In genomic region chr7:133082390-133082766, GRCh38 we compare ENCODE assay signal across 8 cellular contexts. TPM values are rescaled to one million over a fixed set of nuclear protein-coding genes. Genes with fewer than 3 reads are reported as not detected.
A peak's percentile ranks its signal among the peaks of the same experiment; 100 is the strongest.
DNase-seq lines count a peak whose midpoint lies in the region; ATAC-seq, FAIRE-seq and TF ChIP-seq lines count a peak whose summit lies in the region.

No MANE protein-coding gene starts in this region.

- H2BK12ac ChIP-seq in neuronal stem cell (ENCODE audit: low read length), result no peak overlapping the region

- H3K36me3 ChIP-seq in CD8-positive, alpha-beta T cell (ENCODE audit: insufficient read depth, low read length), result no peaks in the 10 kb centered on the region
- H3K36me3 ChIP-seq in astrocyte (ENCODE audit: insufficient read depth, low read length), result no peaks in the 10 kb centered on the region
- peaks cover 0 to 26% of the 10 kb centered on the region in 2 donors for H3K36me3 ChIP-seq in neuronal stem cell (replicated peaks in 1 of 2; ENCODE audit: control insufficient read depth in 2 of 2, insufficient read depth in 2 of 2, low read length in 2 of 2)

- H3K4me2 ChIP-seq in astrocyte (ENCODE audit: low read length) (peak overlapping the region; percentile 46), neuronal stem cell (ENCODE audit: insufficient read depth, low read length, poor library complexity, severe bottlenecking) (no peak overlapping the region)

- intact Hi-C loops in CD8-positive, alpha-beta T cell (cut with DNase I, micrococcal nuclease), result loop anchor here (1.0 to 10.0 kb wide), 7 partner anchors 171 to 1905 kb away; partner anchors contain the start of genes AGBL3 (in 1 of the 2), BPGM (in 1 of the 2), EXOC4 (in 1 of the 2) and LRGUK (in 1 of the 2)

- FAIRE-seq in astrocyte (lab: Jason Lieb, UNC) (no peak), RCC 7860 (lab: Jason Lieb, UNC) (no peak)

- peaks cover 16% of the 10 kb centered on the region for H3K4me1 ChIP-seq in CD8-positive, alpha-beta T cell (ENCODE audit: insufficient read depth, low read length)
- H3K4me1 ChIP-seq in astrocyte (ENCODE audit: insufficient read depth, low read length) (no peaks in the 10 kb centered on the region), neuronal stem cell (ENCODE audit: control insufficient read depth in 2 of 2, insufficient read depth in 1 of 2, low read depth in 1 of 2, low read length in 2 of 2) (peaks cover 0 to 7% of the 10 kb centered on the region in 2 donors)

- peak overlapping the region; percentile 84 for H2AFZ ChIP-seq in astrocyte (ENCODE audit: low read depth, low read length)
- peak overlapping the region; percentile 88 for H2AFZ ChIP-seq in neuronal stem cell (ENCODE audit: low read length)

- peaks cover 18% of the 10 kb centered on the region for H3K36me3 Mint-ChIP-seq in CD8-positive, alpha-beta T cell
- H3K36me3 Mint-ChIP-seq in astrocyte (ENCODE audit: low read depth, unreplicated experiment), result no peaks in the 10 kb centered on the region

- H3K79me1 ChIP-seq in neuronal stem cell (ENCODE audit: low read depth, low read length), result peaks cover 8% of the 10 kb centered on the region

- no peak overlapping the region for H3K4ac ChIP-seq in neuronal stem cell (ENCODE audit: low read length)

- no peak overlapping the region for H4K8ac ChIP-seq in neuronal stem cell (ENCODE audit: low read depth, low read length)

- no peak overlapping the region for H4K91ac ChIP-seq in neuronal stem cell (ENCODE audit: low read depth, low read length, poor library complexity)

- CTCF ChIA-PET in CD8-positive, alpha-beta T cell (lab: Charles Lee), result interaction anchor here (1.1 kb wide), 1 partner anchor 171 kb away, joined by 3 read pairs; the partner anchor contains the start of gene EXOC4

- no peak overlapping the region for H3K4me3 ChIP-seq in CD8-positive, alpha-beta T cell (ENCODE audit: low read depth, low read length)
- no peak overlapping the region for H3K4me3 ChIP-seq in astrocyte (ENCODE audit: insufficient read depth, low read depth, low read length)
- H3K4me3 ChIP-seq in neuronal stem cell (ENCODE audit: low read length in 2 of 2), result peak overlapping the region in 1 of 2 donors; percentile 3

- H3K27me3 ChIP-seq in CD8-positive, alpha-beta T cell (ENCODE audit: insufficient read depth, low read length), result no peaks in the 10 kb centered on the region
- H3K27me3 ChIP-seq in astrocyte (ENCODE audit: insufficient read depth, low read length) (no peaks in the 10 kb centered on the region), neuronal stem cell (ENCODE audit: control insufficient read depth in 3 of 3, insufficient read depth in 3 of 3, low read depth in 1 of 3, low read length in 3 of 3) (no peaks in the 10 kb centered on the region)

- H3K4me1 Mint-ChIP-seq in CD8-positive, alpha-beta T cell (ENCODE audit: low read depth), result peaks cover 28% of the 10 kb centered on the region
- peaks cover 15% of the 10 kb centered on the region for H3K4me1 Mint-ChIP-seq in astrocyte (ENCODE audit: low read depth, unreplicated experiment)

- peaks cover 45% of the 10 kb centered on the region for H3K79me2 ChIP-seq in astrocyte (ENCODE audit: insufficient read depth, low read length)

- no peaks in the 10 kb centered on the region for H3K9me3 Mint-ChIP-seq in CD8-positive, alpha-beta T cell
- H3K9me3 Mint-ChIP-seq in astrocyte (ENCODE audit: unreplicated experiment), result no peaks in the 10 kb centered on the region

- H3K27ac Mint-ChIP-seq in CD8-positive, alpha-beta T cell, result peak overlapping the region; percentile 96
- peak overlapping the region; percentile 75 for H3K27ac Mint-ChIP-seq in astrocyte (ENCODE audit: unreplicated experiment)

- no peak overlapping the region for H2BK5ac ChIP-seq in neuronal stem cell (ENCODE audit: low read length)

- H2BK15ac ChIP-seq in neuronal stem cell (ENCODE audit: low read length), result no peak overlapping the region

- H3K18ac ChIP-seq in neuronal stem cell (ENCODE audit: low read length), result no peak overlapping the region

- H2AK5ac ChIP-seq in neuronal stem cell (ENCODE audit: low read depth, low read length), result no peak overlapping the region

- no CpG with 5 or more reads among the region's 3 CpGs for WGBS in neuronal stem cell (ENCODE audit: extremely low coverage in 2 of 2, insufficient read length in 2 of 2, insufficient replicate concordance in 1 of 2), 2 donors

- peaks cover 3% of the 10 kb centered on the region for H3K27me3 Mint-ChIP-seq in CD8-positive, alpha-beta T cell (ENCODE audit: low read depth)
- H3K27me3 Mint-ChIP-seq in astrocyte (ENCODE audit: low read depth, unreplicated experiment), result no peaks in the 10 kb centered on the region

- no peak for ATAC-seq in CD8-positive, alpha-beta T cell
- peak; percentile 1 for ATAC-seq in HG03064 (IDR thresholded peaks at IDR 0.05; ENCODE audit: low read depth, unreplicated experiment)
- no peak for ATAC-seq in GM21381 (IDR thresholded peaks at IDR 0.05; ENCODE audit: unreplicated experiment)
- no peak for ATAC-seq in esophagus mucosa

- H3K14ac ChIP-seq in neuronal stem cell (ENCODE audit: low read length), result no peak overlapping the region

- H3K9me3 ChIP-seq in CD8-positive, alpha-beta T cell (ENCODE audit: low read length), result no peaks in the 10 kb centered on the region
- H3K9me3 ChIP-seq in astrocyte (ENCODE audit: insufficient read depth, low read depth, low read length), result no peaks in the 10 kb centered on the region
- H3K9me3 ChIP-seq in neuronal stem cell (replicated peaks in 1 of 2; ENCODE audit: control insufficient read depth in 2 of 2, insufficient read depth in 1 of 2, low read depth in 1 of 2, low read length in 2 of 2), result no peaks in the 10 kb centered on the region

- peaks cover 30% of the 10 kb centered on the region for H4K20me1 ChIP-seq in astrocyte (ENCODE audit: insufficient read depth, low read length)

- no peak for TF ChIP-seq CTCF in CD8-positive, alpha-beta T cell (IDR thresholded peaks at IDR 0.05)
- TF ChIP-seq CTCF in astrocyte (IDR thresholded peaks at IDR 0.05; ENCODE audit: insufficient read depth, low read depth, low read length), result no peak

- H3K27ac ChIP-seq in CD8-positive, alpha-beta T cell (ENCODE audit: low read depth, low read length), result peak overlapping the region; percentile 92
- H3K27ac ChIP-seq in astrocyte (ENCODE audit: low read depth, low read length) (no peak overlapping the region), neuronal stem cell (replicated peaks; ENCODE audit: low read length) (no peak overlapping the region)

- POLR2A ChIA-PET in CD8-positive, alpha-beta T cell (lab: Charles Lee), result interaction anchor here (1.0 to 1.1 kb wide), 2 partner anchors 102 to 170 kb away, joined by 3 read pairs; partner anchors contain the start of gene EXOC4

- no peak overlapping the region for H2BK120ac ChIP-seq in neuronal stem cell (ENCODE audit: low read depth, low read length)

- DNase-seq in CD8-positive, alpha-beta T cell, result no peak
- DNase-seq in astrocyte (ENCODE audit: low read depth) (no peak), neuronal stem cell (ENCODE audit: low spot score) (no peak), RCC 7860 (ENCODE audit: low spot score) (no peak), AML-193 (lab: John Stamatoyannopoulos, UW) (no peak)

- H3K23ac ChIP-seq in neuronal stem cell (ENCODE audit: low read depth, low read length, poor library complexity), result no peak overlapping the region

- peak overlapping the region; percentile 92 for H3K4me3 Mint-ChIP-seq in CD8-positive, alpha-beta T cell
- H3K4me3 Mint-ChIP-seq in astrocyte (ENCODE audit: unreplicated experiment), result peak overlapping the region; percentile 99

- H3K9ac ChIP-seq in astrocyte (ENCODE audit: low read length) (no peak overlapping the region), neuronal stem cell (ENCODE audit: low read depth, low read length, poor library complexity) (no peak overlapping the region)

RNA-seq across cellular contexts. Expression of gene CHCHD3, which starts 0.5 kb away (rescaled TPM):
- 10 to 100 TPM; 19.0 to 20.4 TPM for total RNA-seq in CD8-positive, alpha-beta T cell
- total RNA-seq in astrocyte (58.8 and 63.1 TPM in 2 replicates), esophagus mucosa (33.1 TPM)
- 87.8 TPM for polyA plus RNA-seq in neuronal stem cell (2013, experiment 1 of 2)
- 88.9 TPM for polyA plus RNA-seq in neuronal stem cell (2013, experiment 2 of 2)
